ENCODE assay signal across 8 cellular contexts in the genomic region with DNA sequence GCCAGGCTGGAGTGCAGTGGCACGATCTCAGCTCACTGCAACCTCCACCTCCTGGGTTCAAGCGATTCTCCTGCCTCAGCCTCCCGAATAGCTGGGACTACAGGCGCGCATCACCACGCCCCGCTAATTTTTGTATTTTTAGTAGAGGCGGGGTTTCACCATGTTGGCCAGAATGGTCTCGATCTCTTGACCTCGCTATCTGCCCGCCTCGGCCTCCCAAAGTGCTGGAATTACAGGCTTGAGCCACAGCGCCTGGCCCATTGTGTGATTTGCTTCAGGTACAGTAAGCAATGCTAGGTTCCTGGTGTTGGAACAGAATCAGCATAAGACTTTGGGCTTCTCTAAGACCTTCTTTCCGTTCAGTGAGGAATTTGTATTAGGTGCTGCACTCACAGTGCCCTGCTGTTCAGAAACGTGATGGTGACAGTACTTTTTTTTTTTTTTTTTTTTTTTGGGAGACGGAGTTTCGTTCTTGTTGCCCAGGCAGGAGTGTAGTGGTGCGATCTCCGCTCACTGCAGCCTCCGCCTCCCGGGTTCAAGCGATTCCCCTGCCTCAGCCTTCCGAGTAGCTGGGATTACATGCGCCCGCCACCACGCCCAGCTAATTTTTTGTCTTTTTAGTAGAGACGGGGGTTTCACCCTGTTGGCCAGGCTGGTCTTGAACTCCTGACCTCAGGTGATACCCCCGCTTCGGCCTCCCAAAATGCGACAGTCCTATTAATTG. TPM values are rescaled to one million over a fixed set of nuclear protein-coding genes. Genes with fewer than 3 reads are reported as not detected.
DNase-seq lines count a peak whose midpoint lies in the region; ATAC-seq and TF ChIP-seq lines count a peak whose summit lies in the region.
"Not testable (repeated sequence)": the region's sequence is repeated elsewhere in the genome, so short reads cannot be mapped to it uniquely, and the experiment has no call there.

No MANE protein-coding gene starts in this region.

- H3K4me3 ChIP-seq in AG10803 (ENCODE audit: low read length) (peak overlapping the region; percentile 94), LNCaP clone FGC (ENCODE audit: low read depth, low read length) (peak overlapping the region; percentile 88), brain microvascular endothelial cell (ENCODE audit: low read depth, low read length) (peak overlapping the region; percentile 89), mucosa of stomach (ENCODE audit: low read length) (peak overlapping the region; percentile 97)

- peak overlapping the region; percentile 90 for H3K9ac ChIP-seq in mucosa of stomach (ENCODE audit: low read length)

- H3K9me3 ChIP-seq in mucosa of stomach (ENCODE audit: control insufficient read depth, low read length) = not testable (repeated sequence)

- H3K4me1 ChIP-seq in foreskin keratinocyte; mucosa of stomach (ENCODE audit: control insufficient read depth, insufficient read depth, low read length): not testable (repeated sequence)

- H3K36me3 ChIP-seq in brain microvascular endothelial cell (replicated peaks); mucosa of stomach (ENCODE audit: control insufficient read depth, insufficient read depth, low read length): not testable (repeated sequence)

- peak overlapping the region; percentile 94 for H3K27ac ChIP-seq in VCaP
- peak overlapping the region; percentile 65 for H3K27ac ChIP-seq in brain microvascular endothelial cell
- H3K27ac ChIP-seq in foreskin keratinocyte = peak overlapping the region; percentile 76

- in situ Hi-C loops in brain microvascular endothelial cell (cut with HindIII; ENCODE audit: low pct_ligation_motif_present, low sequenced_read_pairs) = not testable (repeated sequence)

- H3K27me3 ChIP-seq in brain microvascular endothelial cell (replicated peaks); foreskin keratinocyte; mucosa of stomach (ENCODE audit: control insufficient read depth, insufficient read depth, low read length): not testable (repeated sequence)

- TF ChIP-seq CTCF in AG10803 (conservative IDR thresholded peaks at IDR 0.05; ENCODE audit: low read length); LNCaP clone FGC (IDR thresholded peaks at IDR 0.05; ENCODE audit: control insufficient read depth, extremely low read depth, insufficient read depth); VCaP (conservative IDR thresholded peaks at IDR 0.05); brain microvascular endothelial cell (IDR thresholded peaks at IDR 0.05; ENCODE audit: low read depth, low read length, missing control alignments); foreskin keratinocyte (conservative IDR thresholded peaks at IDR 0.05): not testable (repeated sequence)

- ATAC-seq in GM19463 (IDR thresholded peaks at IDR 0.05; ENCODE audit: unreplicated experiment) = peak; percentile 6
- ATAC-seq in foreskin keratinocyte = peak; percentile 13

- not testable (repeated sequence) for DNase-seq in AG10803 (ENCODE audit: low read depth); LNCaP clone FGC (ENCODE audit: low read depth); brain microvascular endothelial cell; foreskin keratinocyte
- DNase-seq in stimulated activated CD4-positive, alpha-beta T cell treated with anti-CD3 and anti-CD28 coated beads, Interleukin-15, amount 100 ng/mL, for 24 hours = peak; percentile 11

RNA-seq across cellular contexts. Expression of gene SNRPD1, which starts 0.6 kb away (rescaled TPM):
- total RNA-seq in foreskin keratinocyte = 128 and 158 TPM in 2 replicates
- polyA plus RNA-seq in foreskin keratinocyte = 203 and 266 TPM in 2 replicates

RNA-seq across cellular contexts. Expression of gene ESCO1, which starts 11.1 kb away (rescaled TPM):
- 14.9 and 15.1 TPM in 2 replicates for total RNA-seq in foreskin keratinocyte
- 7.0 and 7.6 TPM in 2 replicates for polyA plus RNA-seq in foreskin keratinocyte
